9 cellular contexts compared by ENCODE assay signal in the genomic region with DNA sequence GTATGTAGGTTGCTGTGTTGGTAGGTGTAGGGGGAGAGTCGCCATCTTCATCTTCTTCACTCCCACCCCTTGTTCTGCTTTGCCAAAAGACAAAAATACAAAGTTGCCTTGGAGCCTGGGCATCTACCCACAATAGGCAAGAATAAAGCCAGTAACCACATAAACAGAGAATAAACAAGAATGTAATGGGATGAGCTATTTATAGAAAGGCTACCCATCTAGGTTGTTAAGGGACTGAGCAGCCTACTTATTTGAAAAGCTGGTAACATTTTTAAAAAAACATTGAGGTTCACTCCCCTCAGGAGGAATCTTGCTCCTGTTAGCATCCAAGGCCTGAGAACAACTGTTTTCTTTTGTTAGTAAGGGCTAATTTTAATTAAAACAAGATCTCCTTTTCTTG.
"Had no signal": no experiment of that assay in that cellular context is flagged by ENCODE, and none has a peak within 500 bp of the region (broad histone marks: within the 10 kb centered on the region; RNA-seq: fewer than 3 reads in every experiment).

No MANE protein-coding gene starts in this region.

- H3K27me3 ChIP-seq: foreskin keratinocyte, suprapubic skin had no signal

- ATAC-seq: esophagus mucosa; foreskin keratinocyte; psoas muscle; stimulated activated naive CD8-positive, alpha-beta T cell treated with anti-CD3 and anti-CD28 coated beads, Interleukin-15, Interleukin-2, amounts not matched to agents 100 U/mL and 50 U/mL, for 24 hours had no signal

- H3K9me3 ChIP-seq: psoas muscle, suprapubic skin had no signal

- H3K4me3 ChIP-seq: psoas muscle, suprapubic skin had no signal

- H3K36me3 ChIP-seq: suprapubic skin had no signal

- H3K27ac ChIP-seq: foreskin keratinocyte, psoas muscle, suprapubic skin had no signal

- DNase-seq: activated effector memory CD4-positive, alpha-beta T cell treated with Interleukin-2 at 50 U/mL for 16 hours; activated T-cell treated with anti-CD3 and anti-CD28 coated beads, Interleukin-2, amount 50 U/mL, for 1 hour; foreskin keratinocyte; occipital lobe; psoas muscle; stimulated activated CD4-positive, alpha-beta T cell treated with anti-CD3 and anti-CD28 coated beads, Interleukin-2, amount 100 ng/mL, for 48 hours; stimulated activated naive CD8-positive, alpha-beta T cell treated with anti-CD3 and anti-CD28 coated beads, Interleukin-15, Interleukin-2, amounts not matched to agents 100 U/mL and 50 U/mL, for 24 hours had no signal

- H3K4me1 ChIP-seq: psoas muscle had no signal
